In the genomic region with DNA sequence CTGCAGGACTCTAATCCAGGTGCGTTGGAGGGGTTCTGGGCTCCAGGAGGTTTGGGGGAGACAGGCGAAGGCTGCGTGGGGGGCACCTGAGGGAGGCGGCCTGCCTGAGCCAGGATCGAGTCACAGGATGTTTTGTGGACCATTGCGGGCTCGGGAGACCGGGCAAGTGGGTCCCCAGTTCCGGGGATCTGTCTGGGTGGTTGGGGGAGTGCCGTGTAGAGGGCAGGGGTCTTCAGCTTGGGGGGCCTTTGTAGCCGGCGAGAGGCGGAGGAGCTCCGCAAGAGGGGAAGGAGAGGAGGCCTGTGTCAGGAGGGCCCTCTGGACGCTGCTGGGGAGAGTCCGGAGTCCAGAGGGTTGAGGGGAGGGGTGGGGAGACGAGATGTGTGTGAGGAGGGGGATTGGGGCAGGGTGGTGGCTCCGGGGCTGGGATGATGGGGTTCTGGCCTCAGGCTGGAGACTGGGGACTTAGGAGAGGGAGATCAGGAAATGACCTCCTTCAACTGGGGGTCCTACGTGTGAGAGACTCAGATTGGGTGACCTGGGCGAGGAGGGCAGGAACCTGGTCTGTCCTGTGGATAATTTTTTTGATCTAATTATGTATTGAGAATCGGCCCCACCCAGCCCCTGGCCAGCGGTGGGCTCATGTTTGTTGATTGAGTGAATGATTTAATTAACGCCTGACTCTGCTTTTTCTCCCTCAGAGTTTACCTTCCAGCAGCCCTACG, we compare ENCODE assay signal across 9 cellular contexts. TPM values are rescaled to one million over a fixed set of nuclear protein-coding genes. Genes with fewer than 3 reads are reported as not detected.
DNase-seq lines count a peak whose midpoint lies in the region; ATAC-seq, FAIRE-seq and TF ChIP-seq lines count a peak whose summit lies in the region.
"Had no signal": no experiment of that assay in that cellular context is flagged by ENCODE, and none has a peak within 500 bp of the region (broad histone marks: within the 10 kb centered on the region; RNA-seq: fewer than 3 reads in every experiment).

No MANE protein-coding gene starts in this region.

- H3K4me3 ChIP-seq in right lobe of liver (peak overlapping the region; percentile 37 to 47 (median 46)), tibial artery (peak overlapping the region; percentile 48 to 54)

- H3K4me1 ChIP-seq in right lobe of liver, result peaks cover 0 to 19% (median 3%) of the 10 kb centered on the region in 4 donors
- peaks cover 0 to 62% (median 35%) of the 10 kb centered on the region in 4 donors for H3K4me1 ChIP-seq in tibial artery

- no peak for FAIRE-seq in frontal cortex (lab: Jason Lieb, UNC)
- FAIRE-seq: islet of Langerhans had no signal

- no peak for DNase-seq in activated T-cell treated with anti-CD3 and anti-CD28 coated beads, Interleukin-2, amount 50 U/mL, for 72 hours
- no peak for DNase-seq in activated T-cell treated with anti-CD3 and anti-CD28 coated beads, Interleukin-2, amount 50 U/mL, for 48 hours
- DNase-seq in right lobe of liver, result no peak
- DNase-seq in tibial artery, result no peak
- no peak for DNase-seq in C1 segment of cervical spinal cord (lab: John Stamatoyannopoulos, UW)
- no peak for DNase-seq in amygdala (lab: John Stamatoyannopoulos, UW)
- no peak for DNase-seq in frontal cortex (ENCODE audit: low spot score in 2 of 2)

- WGBS in right lobe of liver (ENCODE audit: insufficient coverage, low coverage, low lambda C conversion rate, missing lambda C conversion rate), result 18% methylated on average over 21 of the region's 24 CpGs

- TF ChIP-seq POLR2A in right lobe of liver (IDR thresholded peaks at IDR 0.05), result no peak

- H3K27me3 Mint-ChIP-seq in activated T-cell treated with anti-CD3 and anti-CD28 coated beads, Interleukin-2, amount 50 U/mL, for 72 hours (ENCODE audit: low read depth), result peaks cover 27% of the 10 kb centered on the region

- H3K27me3 ChIP-seq in right lobe of liver (no peaks in the 10 kb centered on the region), tibial artery (no peaks in the 10 kb centered on the region)

- no peak for ATAC-seq in activated T-cell treated with anti-CD3 and anti-CD28 coated beads, Interleukin-2, amount 50 U/mL, for 72 hours (replicated peaks in 1 of 2)
- ATAC-seq in right lobe of liver, result no peak

- H3K36me3 Mint-ChIP-seq in activated T-cell treated with anti-CD3 and anti-CD28 coated beads, Interleukin-2, amount 50 U/mL, for 72 hours (ENCODE audit: insufficient read depth in 2 of 2), result no peaks in the 10 kb centered on the region

- no peak overlapping the region for H3K27ac Mint-ChIP-seq in activated T-cell treated with anti-CD3 and anti-CD28 coated beads, Interleukin-2, amount 50 U/mL, for 72 hours

- H3K9me3 Mint-ChIP-seq in activated T-cell treated with anti-CD3 and anti-CD28 coated beads, Interleukin-2, amount 50 U/mL, for 72 hours, result no peaks in the 10 kb centered on the region

- no peak for TF ChIP-seq CTCF in right lobe of liver (IDR thresholded peaks at IDR 0.05)
- TF ChIP-seq CTCF in tibial artery (IDR thresholded peaks at IDR 0.05), result no peak

- H3K9me3 ChIP-seq in right lobe of liver (no peaks in the 10 kb centered on the region), tibial artery (no peaks in the 10 kb centered on the region)

- H3K27ac ChIP-seq in angular gyrus (ENCODE audit: low read depth, low read length) (peak overlapping the region; percentile 64), right lobe of liver (peak overlapping the region; percentile 47 to 73 (median 51)), tibial artery (peak overlapping the region; percentile 53 to 70)

- intact Hi-C loops in right lobe of liver (cut with DNase I), result loop anchor here (5.0 kb wide), 2 partner anchors 84 to 89 kb away; no protein-coding TSS in a partner anchor
- intact Hi-C loops in tibial artery (cut with DNase I; ENCODE audit: low total_unique reads), result no loop called here

- H3K36me3 ChIP-seq in right lobe of liver (no peaks in the 10 kb centered on the region), tibial artery (peaks cover 0 to 7% (median 0%) of the 10 kb centered on the region in 3 donors)

- peaks cover 32% of the 10 kb centered on the region for H3K4me1 Mint-ChIP-seq in activated T-cell treated with anti-CD3 and anti-CD28 coated beads, Interleukin-2, amount 50 U/mL, for 72 hours (ENCODE audit: low read depth)

- H3K4me3 Mint-ChIP-seq in activated T-cell treated with anti-CD3 and anti-CD28 coated beads, Interleukin-2, amount 50 U/mL, for 72 hours, result peak overlapping the region; percentile 71 to 79

RNA-seq across cellular contexts. Expression of a gene that starts 0.5 kb away (rescaled TPM):
- total RNA-seq in activated T-cell treated with anti-CD3 and anti-CD28 coated beads, Interleukin-2, amount 50 U/mL, for 72 hours, result 1 to 10 TPM; 1.3 TPM
- total RNA-seq in right lobe of liver (1 to 10 TPM in 4 of 6 experiments, under 1 TPM in 2; 0.73 to 1.9 (median 1.1) TPM), frontal cortex (not detected)

RNA-seq across cellular contexts. Expression of a gene that starts 47.1 kb away (rescaled TPM):
- total RNA-seq in activated T-cell treated with anti-CD3 and anti-CD28 coated beads, Interleukin-2, amount 50 U/mL, for 72 hours, result 100 to 1,000 TPM in 1 of 2 donors, 10 to 100 TPM in 1; 99.2 to 113 TPM
- total RNA-seq in right lobe of liver, result 100 to 1,000 TPM in 1 of 6 experiments, 10 to 100 TPM in 5; 38.6 to 113 (median 44.9) TPM
- 31.0 TPM for total RNA-seq in frontal cortex
